1 cellular context compared by ENCODE assay signal in the genomic region with DNA sequence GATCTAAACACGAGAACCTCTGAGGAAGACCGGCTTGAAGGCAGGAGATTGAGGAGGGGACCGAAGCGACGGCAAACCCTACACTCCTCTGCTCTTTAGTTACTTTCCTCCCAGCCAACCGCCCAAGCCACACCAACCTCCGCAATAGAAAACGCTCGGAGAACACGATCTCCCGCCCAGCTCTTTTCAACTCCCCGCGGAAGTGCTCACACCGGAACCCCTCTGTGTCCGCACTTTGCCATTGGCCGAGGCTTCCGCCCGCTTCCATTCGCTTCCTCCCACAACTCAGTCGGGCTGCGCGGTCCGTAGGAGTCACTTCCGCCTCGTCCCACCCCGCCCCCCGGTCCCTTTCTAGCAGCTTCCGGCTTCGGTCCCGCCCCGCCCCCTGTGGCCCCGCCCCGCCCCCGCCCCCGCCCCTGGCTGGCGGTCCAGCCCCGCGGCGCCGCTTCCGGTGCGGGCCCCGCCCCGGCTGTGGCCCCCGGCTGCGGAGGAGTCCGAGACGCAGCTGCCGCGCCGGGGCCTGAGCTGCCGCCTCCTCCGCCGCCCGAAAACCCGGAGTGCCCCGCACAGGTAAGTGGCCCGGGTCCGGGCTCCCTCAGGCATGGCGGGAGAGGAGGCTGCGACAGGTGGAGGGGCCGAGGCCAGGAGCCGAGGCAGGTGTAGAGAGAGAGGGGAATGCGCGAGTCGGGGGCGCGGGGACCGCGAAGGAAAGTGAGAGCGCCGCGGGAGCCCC.
TF ChIP-seq lines count a peak whose summit lies in the region.

A gene with protein sequence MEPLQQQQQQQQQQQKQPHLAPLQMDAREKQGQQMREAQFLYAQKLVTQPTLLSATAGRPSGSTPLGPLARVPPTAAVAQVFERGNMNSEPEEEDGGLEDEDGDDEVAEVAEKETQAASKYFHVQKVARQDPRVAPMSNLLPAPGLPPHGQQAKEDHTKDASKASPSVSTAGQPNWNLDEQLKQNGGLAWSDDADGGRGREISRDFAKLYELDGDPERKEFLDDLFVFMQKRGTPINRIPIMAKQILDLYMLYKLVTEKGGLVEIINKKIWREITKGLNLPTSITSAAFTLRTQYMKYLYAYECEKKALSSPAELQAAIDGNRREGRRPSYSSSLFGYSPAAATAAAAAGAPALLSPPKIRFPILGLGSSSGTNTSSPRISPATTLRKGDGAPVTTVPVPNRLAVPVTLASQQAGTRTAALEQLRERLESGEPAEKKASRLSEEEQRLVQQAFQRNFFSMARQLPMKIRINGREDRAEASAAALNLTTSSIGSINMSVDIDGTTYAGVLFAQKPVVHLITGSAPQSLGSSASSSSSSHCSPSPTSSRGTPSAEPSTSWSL (plus strand): TSS at position 460 of the 733 bp plus-strand sequence. CDS start 2,717 bp downstream, outside the sequence.

TF ChIP-seq in GM12878, 131 proteins besides CTCF, POLR2A, EP300 and RAD21 (continued from another document and continues in another):
- TF ChIP-seq IRF4 (IDR thresholded peaks at IDR 0.05; ENCODE audit: low read depth, low read length) (peak; percentile 51; the same call in 1 of the 2 replicates), PAX5 (IDR thresholded peaks at IDR 0.05; ENCODE audit: borderline replicate concordance, low read depth, low read length) (0 out of 2 replicates have a peak, but pooled peaks have one; percentile 28), IKZF1 (conservative IDR thresholded peaks at IDR 0.05) (peak; percentile 64), MYB (IDR thresholded peaks at IDR 0.05; ENCODE audit: borderline replicate concordance, low read depth, low read length) (no peak), NR2F1 (conservative IDR thresholded peaks at IDR 0.05) (0 out of 2 replicates have a peak, but pooled peaks have one; percentile 16), BACH1 (IDR thresholded peaks at IDR 0.05; ENCODE audit: borderline replicate concordance) (peak; percentile 36; the same call in 1 of the 2 replicates), SMC3 (IDR thresholded peaks at IDR 0.05; ENCODE audit: borderline replicate concordance, low read length) (no peak), POLR2AphosphoS2 (IDR thresholded peaks at IDR 0.05; ENCODE audit: low read depth, low read length) (peak; percentile 89; the same call in 1 of the 2 replicates), RELA (IDR thresholded peaks at IDR 0.05; ENCODE audit: borderline replicate concordance, partially characterized antibody) (no peak), ZNF622 (IDR thresholded peaks at IDR 0.05) (no peak), NFYA (IDR thresholded peaks at IDR 0.05; ENCODE audit: borderline replicate concordance, low read depth, low read length) (no peak), RAD51 (IDR thresholded peaks at IDR 0.05) (no peak), CBFB (IDR thresholded peaks at IDR 0.05; ENCODE audit: low read depth) (0 out of 2 replicates have a peak, but pooled peaks have one; percentile 24), FOS (IDR thresholded peaks at IDR 0.05; ENCODE audit: borderline replicate concordance, extremely low read depth, insufficient read length) (no peak), MEF2A (IDR thresholded peaks at IDR 0.05; ENCODE audit: insufficient read depth, low read depth, low read length) (no peak), SIN3A (IDR thresholded peaks at IDR 0.05; ENCODE audit: low read depth, low read length) (peak; percentile 97), CBX5 (IDR thresholded peaks at IDR 0.05; ENCODE audit: low read depth) (no peak), SREBF1 (IDR thresholded peaks at IDR 0.05; ENCODE audit: low read length) (0 out of 2 replicates have a peak, but pooled peaks have one; percentile 32), KDM1A (IDR thresholded peaks at IDR 0.05; ENCODE audit: borderline replicate concordance) (no peak)
- TF ChIP-seq, protein P1, sequence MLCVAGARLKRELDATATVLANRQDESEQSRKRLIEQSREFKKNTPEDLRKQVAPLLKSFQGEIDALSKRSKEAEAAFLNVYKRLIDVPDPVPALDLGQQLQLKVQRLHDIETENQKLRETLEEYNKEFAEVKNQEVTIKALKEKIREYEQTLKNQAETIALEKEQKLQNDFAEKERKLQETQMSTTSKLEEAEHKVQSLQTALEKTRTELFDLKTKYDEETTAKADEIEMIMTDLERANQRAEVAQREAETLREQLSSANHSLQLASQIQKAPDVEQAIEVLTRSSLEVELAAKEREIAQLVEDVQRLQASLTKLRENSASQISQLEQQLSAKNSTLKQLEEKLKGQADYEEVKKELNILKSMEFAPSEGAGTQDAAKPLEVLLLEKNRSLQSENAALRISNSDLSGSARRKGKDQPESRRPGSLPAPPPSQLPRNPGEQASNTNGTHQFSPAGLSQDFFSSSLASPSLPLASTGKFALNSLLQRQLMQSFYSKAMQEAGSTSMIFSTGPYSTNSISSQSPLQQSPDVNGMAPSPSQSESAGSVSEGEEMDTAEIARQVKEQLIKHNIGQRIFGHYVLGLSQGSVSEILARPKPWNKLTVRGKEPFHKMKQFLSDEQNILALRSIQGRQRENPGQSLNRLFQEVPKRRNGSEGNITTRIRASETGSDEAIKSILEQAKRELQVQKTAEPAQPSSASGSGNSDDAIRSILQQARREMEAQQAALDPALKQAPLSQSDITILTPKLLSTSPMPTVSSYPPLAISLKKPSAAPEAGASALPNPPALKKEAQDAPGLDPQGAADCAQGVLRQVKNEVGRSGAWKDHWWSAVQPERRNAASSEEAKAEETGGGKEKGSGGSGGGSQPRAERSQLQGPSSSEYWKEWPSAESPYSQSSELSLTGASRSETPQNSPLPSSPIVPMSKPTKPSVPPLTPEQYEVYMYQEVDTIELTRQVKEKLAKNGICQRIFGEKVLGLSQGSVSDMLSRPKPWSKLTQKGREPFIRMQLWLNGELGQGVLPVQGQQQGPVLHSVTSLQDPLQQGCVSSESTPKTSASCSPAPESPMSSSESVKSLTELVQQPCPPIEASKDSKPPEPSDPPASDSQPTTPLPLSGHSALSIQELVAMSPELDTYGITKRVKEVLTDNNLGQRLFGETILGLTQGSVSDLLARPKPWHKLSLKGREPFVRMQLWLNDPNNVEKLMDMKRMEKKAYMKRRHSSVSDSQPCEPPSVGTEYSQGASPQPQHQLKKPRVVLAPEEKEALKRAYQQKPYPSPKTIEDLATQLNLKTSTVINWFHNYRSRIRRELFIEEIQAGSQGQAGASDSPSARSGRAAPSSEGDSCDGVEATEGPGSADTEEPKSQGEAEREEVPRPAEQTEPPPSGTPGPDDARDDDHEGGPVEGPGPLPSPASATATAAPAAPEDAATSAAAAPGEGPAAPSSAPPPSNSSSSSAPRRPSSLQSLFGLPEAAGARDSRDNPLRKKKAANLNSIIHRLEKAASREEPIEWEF (IDR thresholded peaks at IDR 0.05; ENCODE audit: insufficient replicate concordance, low read depth, low read length) = peak; percentile 25
- TF ChIP-seq, protein P2, sequence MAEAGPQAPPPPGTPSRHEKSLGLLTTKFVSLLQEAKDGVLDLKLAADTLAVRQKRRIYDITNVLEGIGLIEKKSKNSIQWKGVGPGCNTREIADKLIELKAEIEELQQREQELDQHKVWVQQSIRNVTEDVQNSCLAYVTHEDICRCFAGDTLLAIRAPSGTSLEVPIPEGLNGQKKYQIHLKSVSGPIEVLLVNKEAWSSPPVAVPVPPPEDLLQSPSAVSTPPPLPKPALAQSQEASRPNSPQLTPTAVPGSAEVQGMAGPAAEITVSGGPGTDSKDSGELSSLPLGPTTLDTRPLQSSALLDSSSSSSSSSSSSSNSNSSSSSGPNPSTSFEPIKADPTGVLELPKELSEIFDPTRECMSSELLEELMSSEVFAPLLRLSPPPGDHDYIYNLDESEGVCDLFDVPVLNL (IDR thresholded peaks at IDR 0.05; ENCODE audit: low read depth, low read length) = peak; percentile 94
- TF ChIP-seq, protein P3, sequence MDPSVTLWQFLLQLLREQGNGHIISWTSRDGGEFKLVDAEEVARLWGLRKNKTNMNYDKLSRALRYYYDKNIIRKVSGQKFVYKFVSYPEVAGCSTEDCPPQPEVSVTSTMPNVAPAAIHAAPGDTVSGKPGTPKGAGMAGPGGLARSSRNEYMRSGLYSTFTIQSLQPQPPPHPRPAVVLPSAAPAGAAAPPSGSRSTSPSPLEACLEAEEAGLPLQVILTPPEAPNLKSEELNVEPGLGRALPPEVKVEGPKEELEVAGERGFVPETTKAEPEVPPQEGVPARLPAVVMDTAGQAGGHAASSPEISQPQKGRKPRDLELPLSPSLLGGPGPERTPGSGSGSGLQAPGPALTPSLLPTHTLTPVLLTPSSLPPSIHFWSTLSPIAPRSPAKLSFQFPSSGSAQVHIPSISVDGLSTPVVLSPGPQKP (IDR thresholded peaks at IDR 0.05; ENCODE audit: low read depth, low read length) = peak; percentile 86
- TF ChIP-seq, protein P4, sequence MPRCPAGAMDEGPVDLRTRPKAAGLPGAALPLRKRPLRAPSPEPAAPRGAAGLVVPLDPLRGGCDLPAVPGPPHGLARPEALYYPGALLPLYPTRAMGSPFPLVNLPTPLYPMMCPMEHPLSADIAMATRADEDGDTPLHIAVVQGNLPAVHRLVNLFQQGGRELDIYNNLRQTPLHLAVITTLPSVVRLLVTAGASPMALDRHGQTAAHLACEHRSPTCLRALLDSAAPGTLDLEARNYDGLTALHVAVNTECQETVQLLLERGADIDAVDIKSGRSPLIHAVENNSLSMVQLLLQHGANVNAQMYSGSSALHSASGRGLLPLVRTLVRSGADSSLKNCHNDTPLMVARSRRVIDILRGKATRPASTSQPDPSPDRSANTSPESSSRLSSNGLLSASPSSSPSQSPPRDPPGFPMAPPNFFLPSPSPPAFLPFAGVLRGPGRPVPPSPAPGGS (IDR thresholded peaks at IDR 0.05; ENCODE audit: borderline replicate concordance, insufficient read depth, low read depth, low read length, poor library complexity, severe bottlenecking) = peak; percentile 33
- TF ChIP-seq, protein P5, sequence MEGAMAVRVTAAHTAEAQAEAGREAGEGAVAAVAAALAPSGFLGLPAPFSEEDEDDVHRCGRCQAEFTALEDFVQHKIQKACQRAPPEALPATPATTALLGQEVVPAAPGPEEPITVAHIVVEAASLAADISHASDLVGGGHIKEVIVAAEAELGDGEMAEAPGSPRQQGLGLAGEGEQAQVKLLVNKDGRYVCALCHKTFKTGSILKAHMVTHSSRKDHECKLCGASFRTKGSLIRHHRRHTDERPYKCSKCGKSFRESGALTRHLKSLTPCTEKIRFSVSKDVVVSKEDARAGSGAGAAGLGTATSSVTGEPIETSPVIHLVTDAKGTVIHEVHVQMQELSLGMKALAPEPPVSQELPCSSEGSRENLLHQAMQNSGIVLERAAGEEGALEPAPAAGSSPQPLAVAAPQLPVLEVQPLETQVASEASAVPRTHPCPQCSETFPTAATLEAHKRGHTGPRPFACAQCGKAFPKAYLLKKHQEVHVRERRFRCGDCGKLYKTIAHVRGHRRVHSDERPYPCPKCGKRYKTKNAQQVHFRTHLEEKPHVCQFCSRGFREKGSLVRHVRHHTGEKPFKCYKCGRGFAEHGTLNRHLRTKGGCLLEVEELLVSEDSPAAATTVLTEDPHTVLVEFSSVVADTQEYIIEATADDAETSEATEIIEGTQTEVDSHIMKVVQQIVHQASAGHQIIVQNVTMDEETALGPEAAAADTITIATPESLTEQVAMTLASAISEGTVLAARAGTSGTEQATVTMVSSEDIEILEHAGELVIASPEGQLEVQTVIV (IDR thresholded peaks at IDR 0.05; ENCODE audit: borderline replicate concordance, partially characterized antibody) = peak; percentile 68
- TF ChIP-seq, protein P6, sequence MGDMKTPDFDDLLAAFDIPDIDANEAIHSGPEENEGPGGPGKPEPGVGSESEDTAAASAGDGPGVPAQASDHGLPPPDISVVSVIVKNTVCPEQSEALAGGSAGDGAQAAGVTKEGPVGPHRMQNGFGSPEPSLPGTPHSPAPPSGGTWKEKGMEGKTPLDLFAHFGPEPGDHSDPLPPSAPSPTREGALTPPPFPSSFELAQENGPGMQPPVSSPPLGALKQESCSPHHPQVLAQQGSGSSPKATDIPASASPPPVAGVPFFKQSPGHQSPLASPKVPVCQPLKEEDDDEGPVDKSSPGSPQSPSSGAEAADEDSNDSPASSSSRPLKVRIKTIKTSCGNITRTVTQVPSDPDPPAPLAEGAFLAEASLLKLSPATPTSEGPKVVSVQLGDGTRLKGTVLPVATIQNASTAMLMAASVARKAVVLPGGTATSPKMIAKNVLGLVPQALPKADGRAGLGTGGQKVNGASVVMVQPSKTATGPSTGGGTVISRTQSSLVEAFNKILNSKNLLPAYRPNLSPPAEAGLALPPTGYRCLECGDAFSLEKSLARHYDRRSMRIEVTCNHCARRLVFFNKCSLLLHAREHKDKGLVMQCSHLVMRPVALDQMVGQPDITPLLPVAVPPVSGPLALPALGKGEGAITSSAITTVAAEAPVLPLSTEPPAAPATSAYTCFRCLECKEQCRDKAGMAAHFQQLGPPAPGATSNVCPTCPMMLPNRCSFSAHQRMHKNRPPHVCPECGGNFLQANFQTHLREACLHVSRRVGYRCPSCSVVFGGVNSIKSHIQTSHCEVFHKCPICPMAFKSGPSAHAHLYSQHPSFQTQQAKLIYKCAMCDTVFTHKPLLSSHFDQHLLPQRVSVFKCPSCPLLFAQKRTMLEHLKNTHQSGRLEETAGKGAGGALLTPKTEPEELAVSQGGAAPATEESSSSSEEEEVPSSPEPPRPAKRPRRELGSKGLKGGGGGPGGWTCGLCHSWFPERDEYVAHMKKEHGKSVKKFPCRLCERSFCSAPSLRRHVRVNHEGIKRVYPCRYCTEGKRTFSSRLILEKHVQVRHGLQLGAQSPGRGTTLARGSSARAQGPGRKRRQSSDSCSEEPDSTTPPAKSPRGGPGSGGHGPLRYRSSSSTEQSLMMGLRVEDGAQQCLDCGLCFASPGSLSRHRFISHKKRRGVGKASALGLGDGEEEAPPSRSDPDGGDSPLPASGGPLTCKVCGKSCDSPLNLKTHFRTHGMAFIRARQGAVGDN (IDR thresholded peaks at IDR 0.05) = no peak
- TF ChIP-seq, protein P7, sequence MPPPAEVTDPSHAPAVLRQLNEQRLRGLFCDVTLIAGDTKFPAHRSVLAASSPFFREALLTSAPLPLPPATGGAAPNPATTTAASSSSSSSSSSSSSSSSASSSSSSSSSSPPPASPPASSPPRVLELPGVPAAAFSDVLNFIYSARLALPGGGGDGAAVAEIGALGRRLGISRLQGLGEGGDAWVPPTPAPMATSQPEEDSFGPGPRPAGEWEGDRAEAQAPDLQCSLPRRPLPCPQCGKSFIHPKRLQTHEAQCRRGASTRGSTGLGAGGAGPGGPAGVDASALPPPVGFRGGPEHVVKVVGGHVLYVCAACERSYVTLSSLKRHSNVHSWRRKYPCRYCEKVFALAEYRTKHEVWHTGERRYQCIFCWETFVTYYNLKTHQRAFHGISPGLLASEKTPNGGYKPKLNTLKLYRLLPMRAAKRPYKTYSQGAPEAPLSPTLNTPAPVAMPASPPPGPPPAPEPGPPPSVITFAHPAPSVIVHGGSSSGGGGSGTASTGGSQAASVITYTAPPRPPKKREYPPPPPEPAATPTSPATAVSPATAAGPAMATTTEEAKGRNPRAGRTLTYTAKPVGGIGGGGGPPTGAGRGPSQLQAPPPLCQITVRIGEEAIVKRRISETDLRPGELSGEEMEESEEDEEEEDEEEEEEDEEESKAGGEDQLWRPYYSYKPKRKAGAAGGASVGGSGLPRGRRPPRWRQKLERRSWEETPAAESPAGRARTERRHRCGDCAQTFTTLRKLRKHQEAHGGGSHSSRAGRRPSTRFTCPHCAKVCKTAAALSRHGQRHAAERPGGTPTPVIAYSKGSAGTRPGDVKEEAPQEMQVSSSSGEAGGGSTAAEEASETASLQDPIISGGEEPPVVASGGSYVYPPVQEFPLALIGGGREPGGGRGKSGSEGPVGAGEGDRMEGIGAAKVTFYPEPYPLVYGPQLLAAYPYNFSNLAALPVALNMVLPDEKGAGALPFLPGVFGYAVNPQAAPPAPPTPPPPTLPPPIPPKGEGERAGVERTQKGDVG (CRISPR knock-in tag; IDR thresholded peaks at IDR 0.05) = no peak
